Comparison of ENCODE assay signal across 8 cellular contexts in the genomic region with DNA sequence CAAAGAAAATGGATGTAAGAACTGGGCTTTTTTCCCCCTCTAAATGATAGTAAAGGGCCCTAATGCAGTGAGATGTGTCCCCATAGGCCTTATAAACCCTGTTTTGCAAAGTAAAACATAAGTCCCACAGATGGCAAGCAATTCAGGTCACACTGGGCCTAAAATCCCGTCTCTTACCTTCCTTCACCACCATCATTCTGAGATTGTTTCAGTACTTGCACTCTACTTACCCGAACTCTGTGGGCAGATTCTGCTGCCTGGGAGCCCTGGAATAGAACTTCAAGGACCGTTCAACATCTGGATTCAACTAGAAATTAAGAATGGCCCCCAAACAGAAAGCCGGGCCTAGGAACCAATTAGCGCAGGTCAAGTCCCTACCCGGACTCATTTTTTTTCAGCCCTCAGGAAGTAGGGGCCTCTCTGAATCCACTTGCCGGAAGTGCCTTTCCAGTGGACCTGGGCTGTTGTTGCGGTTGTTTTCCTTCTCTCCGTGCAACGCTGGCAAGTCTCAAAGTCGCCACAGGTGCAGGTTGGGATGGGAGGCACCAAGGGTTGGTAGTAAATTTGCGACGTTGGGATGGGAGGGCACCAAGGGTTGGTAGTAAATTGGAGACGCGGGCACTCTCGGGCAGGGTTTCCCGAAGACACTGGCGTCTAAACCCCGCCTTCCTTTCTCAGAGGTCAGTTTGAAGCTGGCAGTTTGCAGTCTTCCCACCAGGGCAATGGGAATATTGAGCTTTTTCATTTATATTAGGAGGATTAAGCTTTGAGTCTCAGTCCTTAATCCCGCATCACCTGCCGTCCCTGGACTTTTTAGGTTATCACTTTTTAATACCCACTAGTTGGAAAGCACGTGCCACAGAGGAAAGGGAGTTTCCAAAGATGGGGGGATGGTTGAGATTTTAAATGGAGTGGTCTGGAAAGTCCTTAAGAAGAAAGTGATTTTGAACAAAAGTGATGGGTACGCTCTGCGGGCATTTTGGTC. TPM values are rescaled to one million over a fixed set of nuclear protein-coding genes. Genes with fewer than 3 reads are reported as not detected.
DNase-seq lines count a peak whose midpoint lies in the region; ATAC-seq and TF ChIP-seq lines count a peak whose summit lies in the region.

A gene with protein sequence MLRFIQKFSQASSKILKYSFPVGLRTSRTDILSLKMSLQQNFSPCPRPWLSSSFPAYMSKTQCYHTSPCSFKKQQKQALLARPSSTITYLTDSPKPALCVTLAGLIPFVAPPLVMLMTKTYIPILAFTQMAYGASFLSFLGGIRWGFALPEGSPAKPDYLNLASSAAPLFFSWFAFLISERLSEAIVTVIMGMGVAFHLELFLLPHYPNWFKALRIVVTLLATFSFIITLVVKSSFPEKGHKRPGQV (plus strand): TSS at position 429 of the 985 bp plus-strand sequence. CDS start 2,888 bp downstream, outside the sequence.

- H3K36me3 Mint-ChIP-seq in activated B cell treated with CpG ODN at 0.5 μM for 24 hours (ENCODE audit: low read depth): peaks cover 54% of the 10 kb centered on the region

- peak in 1 of 3 donors; percentile 13 for TF ChIP-seq POLR2A in spleen (IDR thresholded peaks at IDR 0.05)

- no peaks in the 10 kb centered on the region for H3K27me3 Mint-ChIP-seq in activated B cell treated with CpG ODN at 0.5 μM for 24 hours

- H3K27ac Mint-ChIP-seq in activated B cell treated with CpG ODN at 0.5 μM for 24 hours: peak within 1 kb of the TSS; percentile 100

- H3K9me3 ChIP-seq in BLaER1 treated with 17β-estradiol and CSF1 and Interleukin-3, amounts not matched to agents 10 nM and 100 nM (replicated peaks in 1 of 11): no peaks in the 10 kb centered on the region
- H3K9me3 ChIP-seq in spleen: no peaks in the 10 kb centered on the region

- 1 to 2% (median 1%) methylated on average over 24 of the region's 24 CpGs for WGBS in spleen, 5 donors

- POLR2A ChIA-PET in activated B cell treated with CpG ODN at 0.5 μM for 24 hours (lab: Charles Lee): interaction anchor here (0.5 to 2.7 kb wide), 11 partner anchors 11 to 991 kb away, joined by 3 to 31 read pairs (median 5); partner anchors contain the start of genes NASP, PRDX1 and TESK2

- peaks cover 39% of the 10 kb centered on the region for H3K4me1 Mint-ChIP-seq in activated B cell treated with CpG ODN at 0.5 μM for 24 hours

- H3K36me3 ChIP-seq in BLaER1 treated with 17β-estradiol and CSF1 and Interleukin-3, amounts not matched to agents 10 nM and 100 nM: peaks cover 21 to 46% (median 35%) of the 10 kb centered on the region in 11 experiments
- H3K36me3 ChIP-seq in spleen: peaks cover 0 to 28% (median 16%) of the 10 kb centered on the region in 6 donors

- H3K27me3 ChIP-seq in BLaER1 treated with 17β-estradiol and CSF1 and Interleukin-3, amounts not matched to agents 10 nM and 100 nM: no peaks in the 10 kb centered on the region
- H3K27me3 ChIP-seq in spleen (replicated peaks in 1 of 7): no peaks in the 10 kb centered on the region

- DNase-seq in HCEC 1CT: peak; percentile 85
- DNase-seq in NCI-H345 treated with DMSO at 0.1 percent for 48 hours (lab: John Stamatoyannopoulos, UW; ENCODE audit: unreplicated experiment): peak; percentile 83
- peak; percentile 64 for DNase-seq in activated B cell treated with CpG ODN at 0.5 μM for 24 hours
- peak in 60 of 61 donors; percentile 7 to 86 (median 60) for DNase-seq in caudate nucleus (lab: John Stamatoyannopoulos, UW)
- DNase-seq in iris pigment epithelial cell (ENCODE audit: low read depth): peak; percentile 92
- peak; percentile 85 for DNase-seq in spleen

- peaks cover 30 to 41% (median 38%) of the 10 kb centered on the region in 10 experiments for H3K4me1 ChIP-seq in BLaER1 treated with 17β-estradiol and CSF1 and Interleukin-3, amounts not matched to agents 10 nM and 100 nM
- H3K4me1 ChIP-seq in spleen: peaks cover 31 to 69% (median 47%) of the 10 kb centered on the region in 6 donors

- CTCF ChIA-PET in activated B cell treated with CpG ODN at 0.5 μM for 24 hours (lab: Charles Lee): no interaction called here

- intact Hi-C loops in activated B cell treated with CpG ODN at 0.5 μM for 24 hours (cut with micrococcal nuclease) (loop anchor here (1.0 to 10.0 kb wide), 14 partner anchors 44 to 1656 kb away; partner anchors contain the start of genes BEST4, CCDC163, HECTD3 and IPP), spleen (cut with DNase I; ENCODE audit: low total_unique reads) (loop anchor here (2.0 kb wide), 1 partner anchor 63 kb away; the partner anchor contains the start of gene IPP)

- no peak for TF ChIP-seq CTCF in activated B cell treated with CpG ODN at 0.5 μM for 24 hours (IDR thresholded peaks at IDR 0.05)
- TF ChIP-seq CTCF in spleen (IDR thresholded peaks at IDR 0.05 in 8 of 11, conservative IDR thresholded peaks at IDR 0.05 in 3 of 11): peak in 4 of 11 experiments; percentile 16 to 24 (median 20)

- H3K4me3 ChIP-seq in BLaER1 treated with 17β-estradiol and CSF1 and Interleukin-3, amounts not matched to agents 10 nM and 100 nM: peak within 1 kb of the TSS; percentile 83 to 98 (median 95)
- H3K4me3 ChIP-seq in spleen: peak within 1 kb of the TSS; percentile 45 to 97 (median 94)

- H3K4me3 Mint-ChIP-seq in activated B cell treated with CpG ODN at 0.5 μM for 24 hours: peak within 1 kb of the TSS; percentile 99

- H4K20me1 ChIP-seq in BLaER1 treated with 17β-estradiol and CSF1 and Interleukin-3, amounts not matched to agents 10 nM and 100 nM: peaks cover 10 to 42% (median 19%) of the 10 kb centered on the region in 11 experiments; a peak in 16 of 22 replicates

- peak within 1 kb of the TSS; percentile 90 to 98 (median 95) for H3K9ac ChIP-seq in BLaER1 treated with 17β-estradiol and CSF1 and Interleukin-3, amounts not matched to agents 10 nM and 100 nM

- ATAC-seq in activated B cell treated with CpG ODN at 0.5 μM for 24 hours (ENCODE audit: low read depth) (no peak), GM18909 (IDR thresholded peaks at IDR 0.05; ENCODE audit: poor library complexity, unreplicated experiment) (no peak)

- peak within 1 kb of the TSS; percentile 87 to 99 (median 94) for H3K4me2 ChIP-seq in BLaER1 treated with 17β-estradiol and CSF1 and Interleukin-3, amounts not matched to agents 10 nM and 100 nM

- no peaks in the 10 kb centered on the region for H3K9me3 Mint-ChIP-seq in activated B cell treated with CpG ODN at 0.5 μM for 24 hours

- peak within 1 kb of the TSS; percentile 96 to 99 (median 98) for H3K27ac ChIP-seq in BLaER1 treated with 17β-estradiol and CSF1 and Interleukin-3, amounts not matched to agents 10 nM and 100 nM
- H3K27ac ChIP-seq in caudate nucleus (ENCODE audit: low read depth, low read length) (peak within 1 kb of the TSS; percentile 98), spleen (peak within 1 kb of the TSS; percentile 93 to 100 (median 98))

RNA-seq across cellular contexts. Expression of the gene that starts here (rescaled TPM):
- 26.6 and 28.6 TPM in 2 replicates for total RNA-seq in activated B cell treated with CpG ODN at 0.5 μM for 24 hours
- total RNA-seq in spleen: 10 to 100 TPM; 16.4 to 32.7 (median 19.9) TPM
- 10 to 100 TPM; 18.3 to 24.5 (median 20.8) TPM for polyA plus RNA-seq in spleen
